In genomic region chr19:13019330-13019729, GRCh38 we compare ENCODE assay signal across 19 cellular contexts. TPM values are rescaled to one million over a fixed set of nuclear protein-coding genes. Genes with fewer than 3 reads are reported as not detected.
A peak's percentile ranks its signal among the peaks of the same experiment; 100 is the strongest.
DNase-seq lines count a peak whose midpoint lies in the region; ATAC-seq and TF ChIP-seq lines count a peak whose summit lies in the region.
"Had no signal": no experiment of that assay in that cellular context is flagged by ENCODE, and none has a peak within 500 bp of the region (broad histone marks: within the 10 kb centered on the region; RNA-seq: fewer than 3 reads in every experiment).

No MANE protein-coding gene starts in this region.

- H3K36me3 ChIP-seq in GM23338 (ENCODE audit: insufficient read depth) = no peaks in the 10 kb centered on the region
- H3K36me3 ChIP-seq in mucosa of rectum (ENCODE audit: control insufficient read depth in 2 of 2, insufficient read depth in 2 of 2, low read length in 2 of 2) = no peaks in the 10 kb centered on the region
- H3K36me3 ChIP-seq in testis (ENCODE audit: low read depth, missing control alignments) = no peaks in the 10 kb centered on the region
- H3K36me3 ChIP-seq: brain microvascular endothelial cell, SJCRH30 had no signal

- H3K27ac Mint-ChIP-seq in GM23338 (no peak overlapping the region), brain (peak overlapping the region in 4 of 5 experiments; percentile 26 to 98 (median 97))
- H3K27ac Mint-ChIP-seq: activated CD8-positive, alpha-beta T cell treated with anti-CD3 and anti-CD28 coated beads for 36 hours; activated T-helper 17 cell treated with anti-CD3 and anti-CD28 coated beads, Interleukin-2, amount 50 U/mL, for 72 hours; endodermal cell had no signal

- H3K9me2 ChIP-seq in GM23338 (ENCODE audit: insufficient read depth) = no peaks in the 10 kb centered on the region

- peaks cover 93% of the 10 kb centered on the region for H3K4me1 ChIP-seq in GM23338 (ENCODE audit: insufficient read depth)
- H3K4me1 ChIP-seq in mucosa of rectum (ENCODE audit: control insufficient read depth in 2 of 2, insufficient read depth in 2 of 2, low read length in 2 of 2) = peaks cover 27 to 39% of the 10 kb centered on the region in 2 donors
- peaks cover 65% of the 10 kb centered on the region for H3K4me1 ChIP-seq in testis

- H3F3A ChIP-seq in GM23338 (replicated peaks; ENCODE audit: low read depth) = peaks cover 67% of the 10 kb centered on the region

- 42 to 51% methylated on average over 4 of the region's 4 CpGs for WGBS in testis, 2 donors

- H3K36me3 Mint-ChIP-seq in GM23338 (ENCODE audit: low read depth) (no peaks in the 10 kb centered on the region), brain (peaks cover under 1% of the 10 kb centered on the region)
- H3K36me3 Mint-ChIP-seq: CD4-positive, CD25-positive, alpha-beta regulatory T cell had no signal

- no peak for TF ChIP-seq POLR2A in testis (IDR thresholded peaks at IDR 0.05)

- H3K4me3 ChIP-seq in GM23338 (no peak overlapping the region), mucosa of rectum (ENCODE audit: low read length in 2 of 2) (no peak overlapping the region), testis (no peak overlapping the region)
- H3K4me3 ChIP-seq: SJCRH30 had no signal

- peak overlapping the region; percentile 17; the same call in 1 of the 3 replicates for H3K4me3 Mint-ChIP-seq in GM23338
- peak overlapping the region in 3 of 5 experiments; percentile 64 to 83 (median 82) for H3K4me3 Mint-ChIP-seq in brain
- H3K4me3 Mint-ChIP-seq: activated CD8-positive, alpha-beta T cell treated with anti-CD3 and anti-CD28 coated beads for 36 hours; activated T-helper 17 cell treated with anti-CD3 and anti-CD28 coated beads, Interleukin-2, amount 50 U/mL, for 72 hours; CD4-positive, CD25-positive, alpha-beta regulatory T cell; endodermal cell had no signal

- no peaks in the 10 kb centered on the region for H3K79me2 ChIP-seq in GM23338 (replicated peaks; ENCODE audit: insufficient read depth)

- peaks cover 8% of the 10 kb centered on the region for H3K9me3 Mint-ChIP-seq in GM23338
- H3K9me3 Mint-ChIP-seq in brain = peaks cover 0 to 8% (median 0%) of the 10 kb centered on the region in 5 experiments
- H3K9me3 Mint-ChIP-seq: activated CD8-positive, alpha-beta T cell treated with anti-CD3 and anti-CD28 coated beads for 36 hours; activated T-helper 17 cell treated with anti-CD3 and anti-CD28 coated beads, Interleukin-2, amount 50 U/mL, for 72 hours; endodermal cell had no signal

- no peak for DNase-seq in GM23338 (ENCODE audit: low spot score)
- DNase-seq in testis = no peak
- DNase-seq in globus pallidus (ENCODE audit: low spot score) = no peak
- DNase-seq in left lobe of liver (ENCODE audit: low spot score) = no peak
- DNase-seq in NCI-H1694 (lab: John Stamatoyannopoulos, UW) = no peak
- DNase-seq in HK-2 (ENCODE audit: unreplicated experiment) = no peak
- DNase-seq: activated CD8-positive, alpha-beta T cell treated with anti-CD3 and anti-CD28 coated beads for 36 hours; brain microvascular endothelial cell; CD4-positive, CD25-positive, alpha-beta regulatory T cell; MV-4-11; NK-92 treated with Interleukin-12 subunit alpha and Interleukin-12 subunit beta, amount 100 ng/mL, for 24 hours; SJCRH30; stimulated activated CD4-positive, alpha-beta T cell treated with anti-CD3 and anti-CD28 coated beads, Interleukin-12 subunit alpha, Interleukin-12 subunit beta, amount 100 ng/mL, for 4 hours; trophoblast cell had no signal

- H4K20me1 ChIP-seq in GM23338 (replicated peaks; ENCODE audit: insufficient read depth) = peaks cover 36% of the 10 kb centered on the region

- H3K9ac ChIP-seq in mucosa of rectum (ENCODE audit: low read depth in 1 of 2, low read length in 2 of 2) = no peak overlapping the region

- H3K4me1 Mint-ChIP-seq in GM23338 (peaks cover 78% of the 10 kb centered on the region), brain (peaks cover 87% of the 10 kb centered on the region)

- no peak overlapping the region for H2AFZ ChIP-seq in GM23338

- intact Hi-C loops in testis (cut with DNase I; ENCODE audit: low total_unique reads) = no loop called here

- H3K27me3 Mint-ChIP-seq in GM23338 (ENCODE audit: insufficient read depth, low read depth, poor library complexity) (peaks cover 100% of the 10 kb centered on the region), brain (peaks cover 100% of the 10 kb centered on the region)

- H3K27me3 ChIP-seq in GM23338 (ENCODE audit: insufficient read depth) (peaks cover 98% of the 10 kb centered on the region), mucosa of rectum (ENCODE audit: control insufficient read depth in 2 of 2, insufficient read depth in 2 of 2, low read length in 2 of 2) (peaks cover 0 to 2% of the 10 kb centered on the region in 2 donors), testis (no peaks in the 10 kb centered on the region)
- H3K27me3 ChIP-seq: brain microvascular endothelial cell, SJCRH30 had no signal

- no peak for ATAC-seq in GM23338
- ATAC-seq in left lobe of liver = no peak
- ATAC-seq: activated CD8-positive, alpha-beta T cell treated with anti-CD3 and anti-CD28 coated beads for 36 hours; activated T-helper 17 cell treated with anti-CD3 and anti-CD28 coated beads, Interleukin-2, amount 50 U/mL, for 72 hours had no signal

- no peak overlapping the region for H3K27ac ChIP-seq in GM23338 (ENCODE audit: low read depth)
- H3K27ac ChIP-seq in mucosa of rectum (ENCODE audit: low read depth in 2 of 2, low read length in 2 of 2) = peak overlapping the region; percentile 35 to 90
- peak overlapping the region; percentile 77 to 88 for H3K27ac ChIP-seq in testis
- H3K27ac ChIP-seq: brain microvascular endothelial cell, SJCRH30 had no signal

- H3K9me3 ChIP-seq in mucosa of rectum (ENCODE audit: control insufficient read depth in 2 of 2, low read length in 2 of 2) = no peaks in the 10 kb centered on the region
- no peaks in the 10 kb centered on the region for H3K9me3 ChIP-seq in testis
- H3K9me3 ChIP-seq: SJCRH30 had no signal

- peak overlapping the region; percentile 74 for H3K4me2 ChIP-seq in GM23338

- TF ChIP-seq CTCF in GM23338 (conservative IDR thresholded peaks at IDR 0.05; ENCODE audit: low read depth in 2 of 2) = no peak
- no peak for TF ChIP-seq CTCF in brain (conservative IDR thresholded peaks at IDR 0.05)
- no peak for TF ChIP-seq CTCF in testis (IDR thresholded peaks at IDR 0.05)

TF ChIP-seq in GM23338, 12 proteins besides CTCF, POLR2A, EP300 and RAD21:
- TF ChIP-seq STAT1 (IDR thresholded peaks at IDR 0.05; ENCODE audit: unreplicated experiment) = no peak
- peak; percentile 66 for TF ChIP-seq EZH2 (IDR thresholded peaks at IDR 0.05; ENCODE audit: low read depth, unreplicated experiment)
- no peak for TF ChIP-seq ZNF114 (CRISPR knock-in tag; IDR thresholded peaks at IDR 0.05)
- no peak for TF ChIP-seq EZH2phosphoT487 (IDR thresholded peaks at IDR 0.05; ENCODE audit: unreplicated experiment)

RNA-seq across cellular contexts. Expression of gene NFIX, which starts 24.1 kb away (rescaled TPM):
- total RNA-seq in GM23338 (2014; rRNA removed; shearing (Covaris generic)) = 0.14 and 1.2 TPM in 2 replicates
- 0.06 and 0.31 TPM in 2 replicates for polyA plus RNA-seq in GM23338 (2016; fragmentation: Nextera tagmentation; extraction: Ambion mirVana)
- polyA plus RNA-seq in brain (ENCODE audit: insufficient read depth, low read depth, low replicate concordance) = 239 TPM
- 10 to 100 TPM; 51.7 to 62.4 TPM for total RNA-seq in testis
- 47.4 TPM for polyA plus RNA-seq in testis (ENCODE audit: insufficient read depth, low read depth, low replicate concordance)
- total RNA-seq in left lobe of liver = 41.4 TPM

RNA-seq across cellular contexts. Expression of gene DAND5, which starts 50.0 kb away (rescaled TPM):
- total RNA-seq in GM23338 (2014; rRNA removed; shearing (Covaris generic)) = 0.28 TPM in 1 of 2 replicates, not detected in the other
- polyA plus RNA-seq in GM23338 (2016; fragmentation: Nextera tagmentation; extraction: Ambion mirVana) = 0.10 and 0.18 TPM in 2 replicates
- 0.56 TPM for polyA plus RNA-seq in brain (ENCODE audit: insufficient read depth, low read depth, low replicate concordance)
- total RNA-seq in testis = 1 to 10 TPM; 1.4 to 2.8 TPM
- polyA plus RNA-seq in testis (ENCODE audit: insufficient read depth, low read depth, low replicate concordance) = 0.16 TPM
- total RNA-seq in left lobe of liver = not detected
- total RNA-seq: activated CD8-positive, alpha-beta T cell treated with anti-CD3 and anti-CD28 coated beads for 36 hours; CD4-positive, CD25-positive, alpha-beta regulatory T cell; SJCRH30 had no signal
- polyA plus RNA-seq: CD4-positive, CD25-positive, alpha-beta regulatory T cell; liver had no signal

Comparison
In these comparisons a context has a peak if more than half of its experiments do, and no peak if none do; other contexts are left out.
1. RNA of gene NFIX, which starts 24.1 kb away (total RNA-seq): 51.7 to 62.4 TPM in testis and 41.4 TPM in left lobe of liver (single experiment); 0.14 to 1.2 TPM in GM23338; every median in the first group is over 10 times any median in the second.